ENCODE assay signal across 8 cellular contexts in genomic region chr20:62302341-62303048, GRCh38. TPM values are rescaled to one million over a fixed set of nuclear protein-coding genes. Genes with fewer than 3 reads are reported as not detected.
DNase-seq lines count a peak whose midpoint lies in the region; ATAC-seq and TF ChIP-seq lines count a peak whose summit lies in the region.

ADRM1 (plus strand) TSS chr20:62302997; CDS start chr20:62303569, 572 bp downstream.

- intact Hi-C loops in Right ventricle myocardium superior (cut with DNase I), result loop anchor here (2.0 kb wide), 1 partner anchor 80 kb away; no protein-coding TSS in a partner anchor

- H3K9me3 ChIP-seq in SU-DHL-6 (ENCODE audit: insufficient read depth, low read length) (no peaks in the 10 kb centered on the region), parathyroid adenoma (ENCODE audit: control insufficient read depth, low read length) (no peaks in the 10 kb centered on the region), tibial nerve (no peaks in the 10 kb centered on the region)

- H3K4me3 ChIP-seq in SU-DHL-6 (ENCODE audit: insufficient read depth, low read length, poor library complexity, severe bottlenecking) (peak within 1 kb of the TSS; percentile 85), parathyroid adenoma (ENCODE audit: low read depth, low read length) (peak within 1 kb of the TSS; percentile 75), tibial nerve (peak within 1 kb of the TSS; percentile 56 to 89 (median 76))

- 0 out of 2 replicates have a peak, but pooled peaks cover 3% of the 10 kb centered on the region for H3F3A ChIP-seq in SU-DHL-6 (ENCODE audit: insufficient read depth)

- H4K20me1 ChIP-seq in SU-DHL-6 (ENCODE audit: low read depth, low read length), result peaks cover 5% of the 10 kb centered on the region; the same call in 1 of the 2 replicates

- peaks cover 34% of the 10 kb centered on the region for H3K79me2 ChIP-seq in SU-DHL-6 (ENCODE audit: insufficient read depth, low read length)
- H3K79me2 ChIP-seq in parathyroid adenoma, result peaks cover 19% of the 10 kb centered on the region

- no peaks in the 10 kb centered on the region for H3K9me2 ChIP-seq in SU-DHL-6 (replicated peaks; ENCODE audit: insufficient read depth, low read length)

- peak within 1 kb of the TSS; percentile 68 for H3K9ac ChIP-seq in SU-DHL-6 (ENCODE audit: low read length)
- H3K9ac ChIP-seq in parathyroid adenoma, result peak within 1 kb of the TSS; percentile 84

- H3K36me3 ChIP-seq in SU-DHL-6 (ENCODE audit: low read length) (no peaks in the 10 kb centered on the region), parathyroid adenoma (ENCODE audit: control insufficient read depth, insufficient read depth, low read length) (no peaks in the 10 kb centered on the region), tibial nerve (peaks cover under 1 to 48% (median 14%) of the 10 kb centered on the region in 3 donors)

- H3K4me2 ChIP-seq in SU-DHL-6 (ENCODE audit: low read depth, low read length, poor library complexity, severe bottlenecking), result peak within 1 kb of the TSS; percentile 83
- H3K4me2 ChIP-seq in parathyroid adenoma (ENCODE audit: low read length), result peak within 1 kb of the TSS; percentile 98

- WGBS in tibial nerve, 2 donors, result 0% methylated on average over 16 to 45 of the region's 79 CpGs

- DNase-seq in NCI-H128 (lab: John Stamatoyannopoulos, UW; ENCODE audit: unreplicated experiment) (peak; percentile 97), Right ventricle myocardium superior (peak; percentile 97), tibial nerve (ENCODE audit: low spot score in 2 of 2) (peak; percentile 91 to 93)
- DNase-seq in activated naive CD8-positive, alpha-beta T cell treated with anti-CD3 and anti-CD28 coated beads, Interleukin-2, amount 50 U/mL, for 16 hours (ENCODE audit: low read depth, low spot score), result peak; percentile 88

- no peaks in the 10 kb centered on the region for H3K27me3 ChIP-seq in SU-DHL-6 (ENCODE audit: low read length)
- no peaks in the 10 kb centered on the region for H3K27me3 ChIP-seq in parathyroid adenoma (ENCODE audit: control insufficient read depth, insufficient read depth, low read length)
- no peaks in the 10 kb centered on the region for H3K27me3 ChIP-seq in tibial nerve

- peak; percentile 75 for TF ChIP-seq CTCF in GM12872 (IDR thresholded peaks at IDR 0.05; ENCODE audit: insufficient read depth, low read depth, low read length)
- TF ChIP-seq CTCF in SU-DHL-6 (IDR thresholded peaks at IDR 0.05; ENCODE audit: insufficient read depth, low read length, poor library complexity, severe bottlenecking), result peak; percentile 90
- TF ChIP-seq CTCF in parathyroid adenoma (IDR thresholded peaks at IDR 0.05), result peak; percentile 100
- peak; percentile 94 to 99 (median 99) for TF ChIP-seq CTCF in tibial nerve (IDR thresholded peaks at IDR 0.05)

- TF ChIP-seq EP300 in tibial nerve (IDR thresholded peaks at IDR 0.05), result peak; percentile 80 to 91

- TF ChIP-seq POLR2A in tibial nerve (IDR thresholded peaks at IDR 0.05), result peak in 1 of 2 donors; percentile 66

- peaks cover 11% of the 10 kb centered on the region for H3K4me1 ChIP-seq in parathyroid adenoma
- H3K4me1 ChIP-seq in tibial nerve, result peaks cover 4 to 43% (median 18%) of the 10 kb centered on the region in 4 donors

- H2AFZ ChIP-seq in SU-DHL-6 (ENCODE audit: low read depth, low read length, severe bottlenecking) (peak within 1 kb of the TSS; percentile 92), parathyroid adenoma (peak within 1 kb of the TSS; percentile 99)

- ATAC-seq in HG02678 (IDR thresholded peaks at IDR 0.05; ENCODE audit: unreplicated experiment) (peak; percentile 86), Right ventricle myocardium superior (ENCODE audit: poor library complexity) (peak; percentile 94)

- H3K27ac ChIP-seq in SU-DHL-6 (ENCODE audit: low read depth, low read length) (peak within 1 kb of the TSS; percentile 79), parathyroid adenoma (peak within 1 kb of the TSS; percentile 92), tibial nerve (peak within 1 kb of the TSS; percentile 96 to 99 (median 98))

RNA-seq across cellular contexts. Expression of gene ADRM1, which starts in this region (rescaled TPM):
- 68.5 TPM for total RNA-seq in Right ventricle myocardium superior
- 100 to 1,000 TPM; 111 to 132 (median 129) TPM for total RNA-seq in tibial nerve

Comparison
In these comparisons a context has a peak if more than half of its experiments do, and no peak if none do; other contexts are left out.
1. Peak in every context shown above with its lines: DNase-seq, ATAC-seq, H3K4me3 ChIP-seq and H3K27ac ChIP-seq.